Comparison of ENCODE assay signal across 15 cellular contexts in the genomic region with DNA sequence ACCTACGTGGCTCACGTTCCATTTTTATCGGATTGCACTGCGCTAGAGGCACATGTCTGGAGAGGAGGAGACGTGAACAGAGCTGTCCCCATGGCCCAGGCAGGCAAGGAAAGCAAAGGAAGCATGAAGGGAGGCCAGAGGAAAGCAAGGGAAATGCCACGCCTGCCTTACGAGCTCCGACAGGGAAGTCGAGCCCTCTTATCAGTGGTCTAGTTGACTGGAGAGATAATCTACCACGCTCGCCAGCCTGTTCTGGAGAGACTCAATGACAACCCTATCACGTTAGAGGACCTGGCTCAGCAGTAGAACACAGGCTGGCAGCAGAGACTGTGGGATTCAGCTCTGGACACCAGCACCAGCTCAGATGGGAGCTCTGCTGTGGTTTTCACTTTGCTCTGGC.
DNase-seq lines count a peak whose midpoint lies in the region; ATAC-seq and TF ChIP-seq lines count a peak whose summit lies in the region.
"Had no signal": no experiment of that assay in that cellular context is flagged by ENCODE, and none has a peak within 500 bp of the region (broad histone marks: within the 10 kb centered on the region; RNA-seq: fewer than 3 reads in every experiment).

No MANE protein-coding gene starts in this region.

- 68% methylated on average over 12 of the region's 12 CpGs for WGBS in SK-N-SH (ENCODE audit: low lambda C conversion rate)
- WGBS in mesendoderm (ENCODE audit: extremely low coverage, insufficient coverage, low lambda C conversion rate), result no CpG with 5 or more reads among the region's 12 CpGs

- TF ChIP-seq RAD21 in SK-N-SH (IDR thresholded peaks at IDR 0.05; ENCODE audit: low read length), result peak; percentile 52

- TF ChIP-seq EP300 in SK-N-SH (IDR thresholded peaks at IDR 0.05; ENCODE audit: borderline replicate concordance in 1 of 2, low read depth in 1 of 2, low read length in 1 of 2), result peak in 1 of 2 experiments; percentile 57; a peak in 2 of 4 replicates

- no peak overlapping the region for H3K56ac ChIP-seq in mesendoderm (ENCODE audit: low read length)

- H3K23ac ChIP-seq in mesendoderm (ENCODE audit: low read length), result no peak overlapping the region

- H3K27ac Mint-ChIP-seq in effector memory CD8-positive, alpha-beta T cell, result peak overlapping the region; percentile 93 to 98
- peak overlapping the region in 3 of 7 donors; percentile 1 to 85 (median 41) for H3K27ac Mint-ChIP-seq in CD14-positive monocyte
- H3K27ac Mint-ChIP-seq: GM23338, progenitor cell of endocrine pancreas had no signal

- H2BK15ac ChIP-seq in mesendoderm (replicated peaks; ENCODE audit: low read depth), result no peak overlapping the region

- peak overlapping the region; percentile 64 for H3K18ac ChIP-seq in mesendoderm (ENCODE audit: low read length)

- DNase-seq in SK-N-SH (peak; percentile 79), mesendoderm (peak; percentile 91), CD14-positive monocyte (ENCODE audit: low spot score) (no peak), NCI-H146 (lab: John Stamatoyannopoulos, UW) (no peak), NCI-H187 (lab: John Stamatoyannopoulos, UW) (no peak)
- DNase-seq in effector memory CD8-positive, alpha-beta T cell, result no peak
- DNase-seq: activated CD4-positive, alpha-beta T cell treated with anti-CD3 and anti-CD28 coated beads for 48 hours; midbrain; NCI-H1694 treated with DMSO at 0.1 percent for 48 hours; NCI-H524 had no signal

- H3K4me3 Mint-ChIP-seq in effector memory CD8-positive, alpha-beta T cell, result peak overlapping the region in 1 of 2 donors; percentile 24
- H3K4me3 Mint-ChIP-seq in CD14-positive monocyte, result no peak overlapping the region
- H3K4me3 Mint-ChIP-seq: GM23338 had no signal

- intact Hi-C loops in CD14-positive monocyte (cut with micrococcal nuclease), result loop anchor here in 1 of 2 donors (10.0 kb wide), 2 partner anchors 64 to 164 kb away; no protein-coding TSS in a partner anchor

- H2AK5ac ChIP-seq in mesendoderm (ENCODE audit: low read length), result no peak overlapping the region

- H2BK5ac ChIP-seq in mesendoderm (ENCODE audit: low read length), result no peak overlapping the region

- no peak overlapping the region for H3K4me3 ChIP-seq in BLaER1 treated with 17β-estradiol and CSF1 and Interleukin-3, amounts not matched to agents 10 nM and 100 nM
- H3K4me3 ChIP-seq in SK-N-SH (ENCODE audit: low read depth in 2 of 2, low read length in 1 of 2) (no peak overlapping the region), mesendoderm (ENCODE audit: low read length) (no peak overlapping the region)
- H3K4me3 ChIP-seq: GM23338 had no signal

- CTCF ChIA-PET in SK-N-SH (lab: Yijun Ruan, JAX), result interaction anchor here (0.9 to 1.2 kb wide), 2 partner anchors 45 to 60 kb away, joined by 3 read pairs; no protein-coding TSS in a partner anchor

- POLR2A ChIA-PET in SK-N-SH (lab: Yijun Ruan, JAX), result interaction anchor here (1.6 kb wide), 1 partner anchor 203 kb away, joined by 11 read pairs; a partner anchor contains a TSS

- no peaks in the 10 kb centered on the region for H3K27me3 Mint-ChIP-seq in effector memory CD8-positive, alpha-beta T cell
- peaks cover 0 to 3% (median 2%) of the 10 kb centered on the region in 3 donors for H3K27me3 Mint-ChIP-seq in CD14-positive monocyte (ENCODE audit: low read depth in 3 of 3)

- no peaks in the 10 kb centered on the region for H4K20me1 ChIP-seq in BLaER1 treated with 17β-estradiol and CSF1 and Interleukin-3, amounts not matched to agents 10 nM and 100 nM
- H4K20me1 ChIP-seq in SK-N-SH (ENCODE audit: insufficient read depth), result no peaks in the 10 kb centered on the region

- H3K36me3 ChIP-seq in BLaER1 treated with 17β-estradiol and CSF1 and Interleukin-3, amounts not matched to agents 10 nM and 100 nM, result 0 out of 22 replicates have a peak, but pooled peaks cover 0 to 5% (median 0%) of the 10 kb centered on the region in 11 experiments
- H3K36me3 ChIP-seq in SK-N-SH (replicated peaks in 1 of 2; ENCODE audit: control insufficient read depth in 1 of 2, insufficient read depth in 2 of 2, low read length in 1 of 2), result no peaks in the 10 kb centered on the region
- no peaks in the 10 kb centered on the region for H3K36me3 ChIP-seq in mesendoderm (ENCODE audit: control insufficient read depth, insufficient read depth, low read length)

- H3K27me3 ChIP-seq in BLaER1 treated with 17β-estradiol and CSF1 and Interleukin-3, amounts not matched to agents 10 nM and 100 nM, result 0 out of 22 replicates have a peak, but pooled peaks cover 0 to 3% (median 0%) of the 10 kb centered on the region in 11 experiments
- H3K27me3 ChIP-seq in SK-N-SH (ENCODE audit: insufficient read depth) (no peaks in the 10 kb centered on the region), mesendoderm (ENCODE audit: insufficient read depth, low read length, poor library complexity) (no peaks in the 10 kb centered on the region)

- H3K79me2 ChIP-seq in SK-N-SH (ENCODE audit: insufficient read depth), result no peaks in the 10 kb centered on the region
- H3K79me2 ChIP-seq in mesendoderm (ENCODE audit: control insufficient read depth, insufficient read depth, low read length), result no peaks in the 10 kb centered on the region

- no peak for TF ChIP-seq CTCF in SK-N-SH (IDR thresholded peaks at IDR 0.05)
- no peak for TF ChIP-seq CTCF in CD14-positive monocyte (IDR thresholded peaks at IDR 0.05)

- H3K9me3 ChIP-seq in BLaER1 treated with 17β-estradiol and CSF1 and Interleukin-3, amounts not matched to agents 10 nM and 100 nM (replicated peaks in 1 of 11), result peaks cover 0 to 6% (median 0%) of the 10 kb centered on the region in 11 experiments; a peak in 4 of 22 replicates
- H3K9me3 ChIP-seq in SK-N-SH, result no peaks in the 10 kb centered on the region

- no peaks in the 10 kb centered on the region for H3K79me1 ChIP-seq in mesendoderm (ENCODE audit: low read length)

- H3K4me1 Mint-ChIP-seq in effector memory CD8-positive, alpha-beta T cell (ENCODE audit: low read depth in 2 of 2), result peaks cover 80 to 86% of the 10 kb centered on the region in 2 donors
- peaks cover 76% of the 10 kb centered on the region for H3K4me1 Mint-ChIP-seq in CD14-positive monocyte

- no peak overlapping the region for H3K4ac ChIP-seq in mesendoderm (ENCODE audit: low read depth, low read length)

- H3K9ac ChIP-seq in BLaER1 treated with 17β-estradiol and CSF1 and Interleukin-3, amounts not matched to agents 10 nM and 100 nM, result peak overlapping the region in 8 of 11 experiments; percentile 49 to 92 (median 68); a peak in 15 of 22 replicates
- no peak overlapping the region for H3K9ac ChIP-seq in SK-N-SH
- no peak overlapping the region for H3K9ac ChIP-seq in mesendoderm (ENCODE audit: low read length)

- H3K4me1 ChIP-seq in BLaER1 treated with 17β-estradiol and CSF1 and Interleukin-3, amounts not matched to agents 10 nM and 100 nM, result peaks cover 79 to 96% (median 93%) of the 10 kb centered on the region in 10 experiments
- H3K4me1 ChIP-seq in SK-N-SH (ENCODE audit: control insufficient read depth in 1 of 2, insufficient read depth in 2 of 2, low read depth in 1 of 2, low read length in 1 of 2), result peaks cover 0 to 32% of the 10 kb centered on the region in 2 experiments; a peak in 2 of 4 replicates
- H3K4me1 ChIP-seq in mesendoderm (ENCODE audit: control insufficient read depth, low read depth, low read length), result no peaks in the 10 kb centered on the region

- H2AFZ ChIP-seq in SK-N-SH (ENCODE audit: low read depth), result no peak overlapping the region
- H2AFZ ChIP-seq: GM23338 had no signal

- H3K9me3 Mint-ChIP-seq in effector memory CD8-positive, alpha-beta T cell, result no peaks in the 10 kb centered on the region
- no peaks in the 10 kb centered on the region for H3K9me3 Mint-ChIP-seq in CD14-positive monocyte
- H3K9me3 Mint-ChIP-seq: GM23338 had no signal

- H3K27ac ChIP-seq in BLaER1 treated with 17β-estradiol and CSF1 and Interleukin-3, amounts not matched to agents 10 nM and 100 nM, result peak overlapping the region in 10 of 11 experiments; percentile 23 to 100 (median 99); a peak in 20 of 22 replicates
- H3K27ac ChIP-seq in SK-N-SH (ENCODE audit: low read depth in 2 of 2, low read length in 1 of 2), result peak overlapping the region in 1 of 2 experiments; percentile 19; a peak in 1 of 4 replicates
- H3K27ac ChIP-seq in mesendoderm (ENCODE audit: low read depth, low read length), result no peak overlapping the region

- no peak overlapping the region for H4K8ac ChIP-seq in mesendoderm (ENCODE audit: low read depth, low read length)

- no peak for ATAC-seq in effector memory CD8-positive, alpha-beta T cell (replicated peaks)
- no peak for ATAC-seq in GM18868 (IDR thresholded peaks at IDR 0.05; ENCODE audit: unreplicated experiment)
- ATAC-seq: GM23338, Panc1 had no signal

- peak overlapping the region; percentile 71 to 96 (median 87) for H3K4me2 ChIP-seq in BLaER1 treated with 17β-estradiol and CSF1 and Interleukin-3, amounts not matched to agents 10 nM and 100 nM
- no peak overlapping the region for H3K4me2 ChIP-seq in SK-N-SH
- no peak overlapping the region for H3K4me2 ChIP-seq in mesendoderm (ENCODE audit: low read length)
- H3K4me2 ChIP-seq: GM23338 had no signal

- H3K9me2 ChIP-seq in SK-N-SH, result no peaks in the 10 kb centered on the region

- H2BK120ac ChIP-seq in mesendoderm (ENCODE audit: low read depth, low read length), result no peak overlapping the region

- H3K36me3 Mint-ChIP-seq in effector memory CD8-positive, alpha-beta T cell (ENCODE audit: insufficient read depth), result peaks cover 15% of the 10 kb centered on the region
- peaks cover 0 to 8% of the 10 kb centered on the region in 2 donors for H3K36me3 Mint-ChIP-seq in CD14-positive monocyte

- H3F3A ChIP-seq in SK-N-SH (replicated peaks; ENCODE audit: insufficient read depth), result no peaks in the 10 kb centered on the region

- no peak overlapping the region for H4K5ac ChIP-seq in mesendoderm (ENCODE audit: low read length)

TF ChIP-seq in SK-N-SH, 30 proteins besides CTCF, POLR2A, EP300 and RAD21:
- peak; percentile 27; the same call in 1 of the 2 replicates for TF ChIP-seq MXI1 (IDR thresholded peaks at IDR 0.05; ENCODE audit: low read depth, low read length)
- TF ChIP-seq RCOR1 (IDR thresholded peaks at IDR 0.05; ENCODE audit: low read length), result peak; percentile 25; the same call in 1 of the 2 replicates
- no peak for TF ChIP-seq TEAD4 (IDR thresholded peaks at IDR 0.05; ENCODE audit: borderline replicate concordance, insufficient read depth)
- TF ChIP-seq GATA2 (CRISPR knock-in tag; IDR thresholded peaks at IDR 0.05), result peak; percentile 89
- TF ChIP-seq FOXJ3 (CRISPR knock-in tag; IDR thresholded peaks at IDR 0.05), result peak; percentile 60; the same call in 1 of the 2 replicates
- TF ChIP-seq POLR2AphosphoS5 (IDR thresholded peaks at IDR 0.05; ENCODE audit: low read depth, low read length), result no peak

Comparison
In these comparisons a context has a peak if more than half of its experiments do, and no peak if none do; other contexts are left out.
1. H3K4me2 ChIP-seq: peak in BLaER1 treated with 17β-estradiol and CSF1 and Interleukin-3, amounts not matched to agents 10 nM and 100 nM (11 of 11); none in SK-N-SH (single experiment) and mesendoderm (single experiment).
2. H3K9ac ChIP-seq: peak in BLaER1 treated with 17β-estradiol and CSF1 and Interleukin-3, amounts not matched to agents 10 nM and 100 nM (8 of 11); none in SK-N-SH (single experiment) and mesendoderm (single experiment).
3. DNase-seq: peak in SK-N-SH (single experiment) and mesendoderm (single experiment); none in effector memory CD8-positive, alpha-beta T cell (0 of 3), CD14-positive monocyte (single experiment), NCI-H146 (single experiment) and NCI-H187 (0 of 2).